ENCODE assay signal across 8 cellular contexts in the genomic region with DNA sequence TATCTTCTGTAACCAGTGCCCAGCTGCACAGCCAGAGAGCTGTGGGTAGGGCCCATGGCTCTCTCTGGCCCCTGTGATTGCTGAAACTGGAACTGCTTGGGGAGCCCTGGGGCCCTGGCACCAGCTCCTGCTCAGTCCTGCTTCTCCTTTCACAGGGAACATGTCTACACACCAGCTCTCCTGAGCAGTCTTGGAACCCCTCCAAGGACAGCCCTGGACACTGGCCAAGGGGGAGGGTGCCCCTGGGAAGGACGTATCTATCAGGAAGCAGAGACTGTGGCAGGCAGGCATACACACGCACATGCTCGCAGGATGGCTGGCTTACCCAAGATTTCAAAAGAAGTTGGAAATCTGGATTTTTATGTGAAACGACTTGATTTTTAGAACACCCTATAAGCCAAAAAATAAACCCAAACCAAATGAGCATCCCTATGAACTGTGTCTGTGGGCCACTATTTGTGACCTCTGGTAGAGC. TPM values are rescaled to one million over a fixed set of nuclear protein-coding genes. Genes with fewer than 3 reads are reported as not detected.
A peak's percentile ranks its signal among the peaks of the same experiment; 100 is the strongest.
DNase-seq lines count a peak whose midpoint lies in the region; ATAC-seq, FAIRE-seq and TF ChIP-seq lines count a peak whose summit lies in the region.

No MANE protein-coding gene starts in this region.

- H3K4me1 ChIP-seq in ACC112 (ENCODE audit: control insufficient read depth, insufficient read depth, low read length, unreplicated experiment) = peaks cover 58% of the 10 kb centered on the region
- H3K4me1 ChIP-seq in foreskin keratinocyte = peaks cover 26% of the 10 kb centered on the region
- no peaks in the 10 kb centered on the region for H3K4me1 ChIP-seq in GM23338 (ENCODE audit: insufficient read depth)

- H3K9me2 ChIP-seq in GM23338 (ENCODE audit: insufficient read depth) = no peaks in the 10 kb centered on the region

- H3K27ac ChIP-seq in ACC112 (ENCODE audit: low read depth, low read length) = peak overlapping the region; percentile 85
- peak overlapping the region; percentile 88 for H3K27ac ChIP-seq in foreskin keratinocyte
- H3K27ac ChIP-seq in GM23338 (ENCODE audit: low read depth) = no peak overlapping the region

- no peaks in the 10 kb centered on the region for H3K79me2 ChIP-seq in ACC112 (ENCODE audit: control insufficient read depth, insufficient read depth, low read length, unreplicated experiment)
- H3K79me2 ChIP-seq in GM23338 (replicated peaks; ENCODE audit: insufficient read depth) = no peaks in the 10 kb centered on the region

- peaks cover 3% of the 10 kb centered on the region for H3K9me3 Mint-ChIP-seq in activated T-helper 1 cell treated with anti-CD3 and anti-CD28 coated beads, Interleukin-12 subunit alpha, Interleukin-12 subunit beta, Interleukin-2, Interleukin-4 antibody, amounts not matched to agents 30 ng/mL and 10 ng/mL and 1 ng/mL, durations not matched to agents 14 hours and 24 hours and 36 hours
- no peaks in the 10 kb centered on the region for H3K9me3 Mint-ChIP-seq in GM23338

- no peak for TF ChIP-seq CTCF in foreskin keratinocyte (conservative IDR thresholded peaks at IDR 0.05)
- no peak for TF ChIP-seq CTCF in omental fat pad (IDR thresholded peaks at IDR 0.05)
- no peak for TF ChIP-seq CTCF in GM23338 (conservative IDR thresholded peaks at IDR 0.05; ENCODE audit: low read depth in 2 of 2)

- H3K36me3 Mint-ChIP-seq in activated T-helper 1 cell treated with anti-CD3 and anti-CD28 coated beads, Interleukin-12 subunit alpha, Interleukin-12 subunit beta, Interleukin-2, Interleukin-4 antibody, amounts not matched to agents 30 ng/mL and 10 ng/mL and 1 ng/mL, durations not matched to agents 14 hours and 24 hours and 36 hours (ENCODE audit: low read depth) = peaks cover 3% of the 10 kb centered on the region
- H3K36me3 Mint-ChIP-seq in GM23338 (ENCODE audit: low read depth) = no peaks in the 10 kb centered on the region

- H3K4me3 Mint-ChIP-seq in activated T-helper 1 cell treated with anti-CD3 and anti-CD28 coated beads, Interleukin-12 subunit alpha, Interleukin-12 subunit beta, Interleukin-2, Interleukin-4 antibody, amounts not matched to agents 30 ng/mL and 10 ng/mL and 1 ng/mL, durations not matched to agents 14 hours and 24 hours and 36 hours = peak overlapping the region; percentile 59
- no peak overlapping the region for H3K4me3 Mint-ChIP-seq in GM23338

- intact Hi-C loops in activated T-helper 1 cell treated with anti-CD3 and anti-CD28 coated beads, Interleukin-12 subunit alpha, Interleukin-12 subunit beta, Interleukin-2, Interleukin-4 antibody, amounts not matched to agents 30 ng/mL and 10 ng/mL and 1 ng/mL, durations not matched to agents 14 hours and 24 hours and 36 hours (cut with micrococcal nuclease) = no loop called here

- peaks cover 64% of the 10 kb centered on the region for H3K4me1 Mint-ChIP-seq in activated T-helper 1 cell treated with anti-CD3 and anti-CD28 coated beads, Interleukin-12 subunit alpha, Interleukin-12 subunit beta, Interleukin-2, Interleukin-4 antibody, amounts not matched to agents 30 ng/mL and 10 ng/mL and 1 ng/mL, durations not matched to agents 14 hours and 24 hours and 36 hours (ENCODE audit: low read depth)
- peaks cover under 1% of the 10 kb centered on the region; the same call in 1 of the 3 replicates for H3K4me1 Mint-ChIP-seq in GM23338

- no peaks in the 10 kb centered on the region for H3K36me3 ChIP-seq in ACC112 (ENCODE audit: insufficient read depth, low read length)
- no peaks in the 10 kb centered on the region for H3K36me3 ChIP-seq in GM23338 (ENCODE audit: insufficient read depth)

- FAIRE-seq in GM18507 (lab: Jason Lieb, UNC) = peak; percentile 60

- no peak overlapping the region for H3K4me2 ChIP-seq in GM23338

- H3K27me3 Mint-ChIP-seq in activated T-helper 1 cell treated with anti-CD3 and anti-CD28 coated beads, Interleukin-12 subunit alpha, Interleukin-12 subunit beta, Interleukin-2, Interleukin-4 antibody, amounts not matched to agents 30 ng/mL and 10 ng/mL and 1 ng/mL, durations not matched to agents 14 hours and 24 hours and 36 hours (ENCODE audit: insufficient read depth) = peaks cover 3% of the 10 kb centered on the region
- no peaks in the 10 kb centered on the region for H3K27me3 Mint-ChIP-seq in GM23338 (ENCODE audit: insufficient read depth, low read depth, poor library complexity)

- peak overlapping the region; percentile 49 for H3K4me3 ChIP-seq in ACC112 (ENCODE audit: low read depth, low read length)
- H3K4me3 ChIP-seq in GM23338 = no peak overlapping the region

- H3K27ac Mint-ChIP-seq in activated T-helper 1 cell treated with anti-CD3 and anti-CD28 coated beads, Interleukin-12 subunit alpha, Interleukin-12 subunit beta, Interleukin-2, Interleukin-4 antibody, amounts not matched to agents 30 ng/mL and 10 ng/mL and 1 ng/mL, durations not matched to agents 14 hours and 24 hours and 36 hours = peak overlapping the region; percentile 90
- H3K27ac Mint-ChIP-seq in GM23338 = no peak overlapping the region

- no peaks in the 10 kb centered on the region for H3F3A ChIP-seq in GM23338 (replicated peaks; ENCODE audit: low read depth)

- no peaks in the 10 kb centered on the region for H4K20me1 ChIP-seq in GM23338 (replicated peaks; ENCODE audit: insufficient read depth)

- no peak for DNase-seq in GM18507 (ENCODE audit: extremely low spot score, insufficient read length, low read depth)
- peak; percentile 79 for DNase-seq in NCI-H2227 (lab: John Stamatoyannopoulos, UW; ENCODE audit: unreplicated experiment)
- no peak for DNase-seq in activated T-helper 1 cell treated with anti-CD3 and anti-CD28 coated beads, Interleukin-12 subunit alpha, Interleukin-12 subunit beta, Interleukin-2, Interleukin-4 antibody, amounts not matched to agents 30 ng/mL and 10 ng/mL and 1 ng/mL, durations not matched to agents 14 hours and 24 hours and 36 hours (ENCODE audit: low spot score)
- DNase-seq in foreskin keratinocyte = peak; percentile 97 to 99
- peak; percentile 96 for DNase-seq in omental fat pad (ENCODE audit: low spot score)
- no peak for DNase-seq in GM23338 (ENCODE audit: low spot score)

- ATAC-seq in foreskin keratinocyte (peak; percentile 86), omental fat pad (ENCODE audit: low FRiP score) (peak; percentile 65), GM23338 (no peak), GM21367 (IDR thresholded peaks at IDR 0.05; ENCODE audit: unreplicated experiment) (no peak)

- no peaks in the 10 kb centered on the region for H3K27me3 ChIP-seq in ACC112 (ENCODE audit: insufficient read depth, low read length)
- no peaks in the 10 kb centered on the region for H3K27me3 ChIP-seq in foreskin keratinocyte
- H3K27me3 ChIP-seq in GM23338 (ENCODE audit: insufficient read depth) = no peaks in the 10 kb centered on the region

- H2AFZ ChIP-seq in ACC112 (ENCODE audit: low read length, unreplicated experiment) (peak overlapping the region; percentile 16), GM23338 (no peak overlapping the region)

TF ChIP-seq in GM23338, 12 proteins besides CTCF, POLR2A, EP300 and RAD21 (continues in another document):
- TF ChIP-seq, protein P1, sequence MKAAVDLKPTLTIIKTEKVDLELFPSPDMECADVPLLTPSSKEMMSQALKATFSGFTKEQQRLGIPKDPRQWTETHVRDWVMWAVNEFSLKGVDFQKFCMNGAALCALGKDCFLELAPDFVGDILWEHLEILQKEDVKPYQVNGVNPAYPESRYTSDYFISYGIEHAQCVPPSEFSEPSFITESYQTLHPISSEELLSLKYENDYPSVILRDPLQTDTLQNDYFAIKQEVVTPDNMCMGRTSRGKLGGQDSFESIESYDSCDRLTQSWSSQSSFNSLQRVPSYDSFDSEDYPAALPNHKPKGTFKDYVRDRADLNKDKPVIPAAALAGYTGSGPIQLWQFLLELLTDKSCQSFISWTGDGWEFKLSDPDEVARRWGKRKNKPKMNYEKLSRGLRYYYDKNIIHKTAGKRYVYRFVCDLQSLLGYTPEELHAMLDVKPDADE (IDR thresholded peaks at IDR 0.05) = no peak

RNA-seq across cellular contexts. Expression of gene TRAF1, which starts 8.8 kb away (rescaled TPM):
- total RNA-seq in activated T-helper 1 cell treated with anti-CD3 and anti-CD28 coated beads, Interleukin-12 subunit alpha, Interleukin-12 subunit beta, Interleukin-2, Interleukin-4 antibody, amounts not matched to agents 30 ng/mL and 10 ng/mL and 1 ng/mL, durations not matched to agents 14 hours and 24 hours and 36 hours = 136 and 138 TPM in 2 replicates
- total RNA-seq in foreskin keratinocyte (0.78 and 0.99 TPM in 2 replicates), omental fat pad (1 to 10 TPM; 3.0 to 9.0 (median 6.1) TPM)
- polyA plus RNA-seq in foreskin keratinocyte (0.56 and 0.78 TPM in 2 replicates), GM23338 (2016; fragmentation: Nextera tagmentation; extraction: Ambion mirVana) (0.39 and 0.63 TPM in 2 replicates)
- total RNA-seq in GM23338 (2014; rRNA removed; shearing (Covaris generic)) = 1.0 and 1.4 TPM in 2 replicates

RNA-seq across cellular contexts. Expression of gene PHF19, which starts 58.4 kb away (rescaled TPM):
- 134 and 142 TPM in 2 replicates for total RNA-seq in activated T-helper 1 cell treated with anti-CD3 and anti-CD28 coated beads, Interleukin-12 subunit alpha, Interleukin-12 subunit beta, Interleukin-2, Interleukin-4 antibody, amounts not matched to agents 30 ng/mL and 10 ng/mL and 1 ng/mL, durations not matched to agents 14 hours and 24 hours and 36 hours
- 67.2 and 82.1 TPM in 2 replicates for total RNA-seq in foreskin keratinocyte
- 89.0 and 105 TPM in 2 replicates for polyA plus RNA-seq in foreskin keratinocyte
- 10 to 100 TPM; 16.3 to 31.2 (median 25.3) TPM for total RNA-seq in omental fat pad
- 31.0 and 33.7 TPM in 2 replicates for total RNA-seq in GM23338 (2014; rRNA removed; shearing (Covaris generic))
- 13.1 and 16.8 TPM in 2 replicates for polyA plus RNA-seq in GM23338 (2016; fragmentation: Nextera tagmentation; extraction: Ambion mirVana)

Comparison
In these comparisons a context has a peak if more than half of its experiments do, and no peak if none do; other contexts are left out.
1. DNase-seq: peak in NCI-H2227 (single experiment), foreskin keratinocyte (2 of 2) and omental fat pad (single experiment); none in GM18507 (single experiment), activated T-helper 1 cell treated with anti-CD3 and anti-CD28 coated beads, Interleukin-12 subunit alpha, Interleukin-12 subunit beta, Interleukin-2, Interleukin-4 antibody, amounts not matched to agents 30 ng/mL and 10 ng/mL and 1 ng/mL, durations not matched to agents 14 hours and 24 hours and 36 hours (single experiment) and GM23338 (single experiment).
2. ATAC-seq: peak in foreskin keratinocyte (single experiment) and omental fat pad (single experiment); none in GM23338 (single experiment) and GM21367 (single experiment).
3. RNA of gene TRAF1, which starts 8.8 kb away (total RNA-seq): 136 to 138 TPM in activated T-helper 1 cell treated with anti-CD3 and anti-CD28 coated beads, Interleukin-12 subunit alpha, Interleukin-12 subunit beta, Interleukin-2, Interleukin-4 antibody, amounts not matched to agents 30 ng/mL and 10 ng/mL and 1 ng/mL, durations not matched to agents 14 hours and 24 hours and 36 hours; 3.0 to 9.0 TPM in omental fat pad, 1.0 to 1.4 TPM in GM23338 and 0.78 to 0.99 TPM in foreskin keratinocyte; every median in the first group is over 10 times any median in the second.